ENCODE assay signal across 32 cellular contexts in the genomic region with DNA sequence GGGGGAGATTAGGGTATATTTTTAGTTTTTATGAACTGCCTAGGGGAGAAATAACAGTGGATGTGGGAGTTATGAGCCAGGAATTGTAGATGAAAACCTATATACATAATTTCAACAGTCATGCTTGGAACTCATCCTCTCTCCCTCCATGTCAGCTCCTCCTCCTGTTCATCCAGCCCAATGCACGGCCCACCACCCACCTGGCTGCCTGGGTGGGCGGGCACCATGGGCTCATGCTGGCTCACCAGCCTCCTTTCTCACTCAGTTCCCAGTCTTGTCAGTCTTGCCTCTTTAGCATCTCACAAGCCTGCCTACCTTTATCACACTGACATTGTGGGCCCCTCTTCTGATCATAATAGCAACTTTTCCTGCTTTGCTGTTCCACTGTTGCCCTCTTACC.
"Had no signal": no experiment of that assay in that cellular context is flagged by ENCODE, and none has a peak within 500 bp of the region (broad histone marks: within the 10 kb centered on the region; RNA-seq: fewer than 3 reads in every experiment).

No MANE protein-coding gene starts in this region.

- H3K27ac ChIP-seq: KMS-11 had no signal

- H3K4me2 ChIP-seq: KMS-11 had no signal

- H3K27me3 ChIP-seq: MG63 had no signal

- H3K9me3 ChIP-seq: MG63 had no signal

- H3K4me3 ChIP-seq: MG63 had no signal

- H3K9ac ChIP-seq: KMS-11 had no signal

- DNase-seq: Karpas-422, Kasumi-1, MG63, MM.1S, MV-4-11, NCI-H1048, NCI-H1092, NCI-H1092 treated with DMSO at 0.1 percent for 48 hours, NCI-H1105, NCI-H1417, NCI-H1417 treated with DMSO at 0.1 percent for 48 hours, NCI-H1436, NCI-H1436 treated with DMSO at 0.1 percent for 48 hours, NCI-H146, NCI-H1694, NCI-H1694 treated with DMSO at 0.1 percent for 48 hours, NCI-H187, NCI-H187 treated with DMSO at 0.1 percent for 48 hours, NCI-H1930, NCI-H2029, NCI-H2029 treated with DMSO at 0.1 percent for 48 hours, NCI-H2081, NCI-H2081 treated with DMSO at 0.1 percent for 48 hours, NCI-H2107, NCI-H2171, NCI-H2227 treated with DMSO at 0.1 percent for 48 hours, NCI-H226, NCI-H345, NCI-H446, NCI-H446 treated with DMSO at 0.1 percent for 48 hours, NCI-H510A had no signal

- H3K36me3 ChIP-seq: MG63 had no signal
